In the genomic region with DNA sequence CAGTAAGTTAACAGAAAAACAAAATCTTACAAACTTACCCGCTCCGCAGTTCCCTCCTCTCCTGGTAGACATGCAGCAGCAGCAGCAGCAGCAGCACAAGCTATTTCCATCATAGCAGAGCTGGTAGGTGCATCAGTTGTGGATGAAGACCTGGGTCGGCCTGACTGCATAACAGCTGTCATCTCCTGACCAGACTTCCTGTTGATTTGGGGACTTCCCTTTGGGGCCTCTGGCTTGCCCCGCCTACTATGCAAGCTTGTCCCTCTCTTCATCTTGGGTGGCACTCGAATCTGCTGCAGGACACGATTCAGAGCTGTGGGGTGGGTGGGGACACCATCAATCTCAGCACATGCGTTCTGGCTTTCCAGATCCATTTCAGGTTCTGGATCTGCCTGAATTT, we compare ENCODE assay signal across 1 cellular context.
TF ChIP-seq lines count a peak whose summit lies in the region.

No MANE protein-coding gene starts in this region.

TF ChIP-seq in IMR-90, 13 proteins besides CTCF, POLR2A, EP300 and RAD21 (continued from another document):
- TF ChIP-seq RFX5 (IDR thresholded peaks at IDR 0.05; ENCODE audit: low read depth, low read length), result no peak
- TF ChIP-seq, protein P1, sequence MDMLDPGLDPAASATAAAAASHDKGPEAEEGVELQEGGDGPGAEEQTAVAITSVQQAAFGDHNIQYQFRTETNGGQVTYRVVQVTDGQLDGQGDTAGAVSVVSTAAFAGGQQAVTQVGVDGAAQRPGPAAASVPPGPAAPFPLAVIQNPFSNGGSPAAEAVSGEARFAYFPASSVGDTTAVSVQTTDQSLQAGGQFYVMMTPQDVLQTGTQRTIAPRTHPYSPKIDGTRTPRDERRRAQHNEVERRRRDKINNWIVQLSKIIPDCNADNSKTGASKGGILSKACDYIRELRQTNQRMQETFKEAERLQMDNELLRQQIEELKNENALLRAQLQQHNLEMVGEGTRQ (IDR thresholded peaks at IDR 0.05; ENCODE audit: low read depth, low read length), result no peak
- TF ChIP-seq BHLHE40 (IDR thresholded peaks at IDR 0.05; ENCODE audit: low read depth, low read length), result no peak
- TF ChIP-seq MXI1 (IDR thresholded peaks at IDR 0.05; ENCODE audit: borderline replicate concordance, low read depth, low read length), result no peak
- no peak for TF ChIP-seq FOS (IDR thresholded peaks at IDR 0.05; ENCODE audit: low read depth, low read length)
- TF ChIP-seq MAFK (IDR thresholded peaks at IDR 0.05; ENCODE audit: low read depth, low read length), result no peak
